Comparison of ENCODE assay signal across 9 cellular contexts in genomic region chr1:185694081-185694480, GRCh38. TPM values are rescaled to one million over a fixed set of nuclear protein-coding genes. Genes with fewer than 3 reads are reported as not detected.
DNase-seq lines count a peak whose midpoint lies in the region; ATAC-seq lines count a peak whose summit lies in the region.
"Had no signal": no experiment of that assay in that cellular context is flagged by ENCODE, and none has a peak within 500 bp of the region (broad histone marks: within the 10 kb centered on the region; RNA-seq: fewer than 3 reads in every experiment).

No MANE protein-coding gene starts in this region.

- H3K4me1 ChIP-seq in mucosa of rectum (ENCODE audit: control insufficient read depth in 2 of 2, insufficient read depth in 2 of 2, low read length in 2 of 2): peaks cover 0 to 6% of the 10 kb centered on the region in 2 donors

- H3K27ac Mint-ChIP-seq in activated naive CD8-positive, alpha-beta T cell treated with anti-CD3 and anti-CD28 coated beads, Interleukin-2, amount 10 ng/mL, durations not matched to agents 7 days and 5 days: peak overlapping the region; percentile 89
- H3K27ac Mint-ChIP-seq: brain had no signal

- peaks cover 13% of the 10 kb centered on the region for H3K36me3 Mint-ChIP-seq in activated naive CD8-positive, alpha-beta T cell treated with anti-CD3 and anti-CD28 coated beads, Interleukin-2, amount 10 ng/mL, durations not matched to agents 7 days and 5 days
- H3K36me3 Mint-ChIP-seq: brain had no signal

- H3K4me1 Mint-ChIP-seq in activated naive CD8-positive, alpha-beta T cell treated with anti-CD3 and anti-CD28 coated beads, Interleukin-2, amount 10 ng/mL, durations not matched to agents 7 days and 5 days: peaks cover 11% of the 10 kb centered on the region
- H3K4me1 Mint-ChIP-seq: brain had no signal

- H3K27me3 Mint-ChIP-seq in activated naive CD8-positive, alpha-beta T cell treated with anti-CD3 and anti-CD28 coated beads, Interleukin-2, amount 10 ng/mL, durations not matched to agents 7 days and 5 days: peaks cover 7% of the 10 kb centered on the region

- H3K4me3 ChIP-seq in mucosa of rectum (ENCODE audit: low read length in 2 of 2): peak overlapping the region; percentile 42 to 71

- no peaks in the 10 kb centered on the region for H3K36me3 ChIP-seq in mucosa of rectum (ENCODE audit: control insufficient read depth in 2 of 2, insufficient read depth in 2 of 2, low read length in 2 of 2)

- POLR2A ChIA-PET in activated naive CD8-positive, alpha-beta T cell treated with anti-CD3 and anti-CD28 coated beads, Interleukin-2, amount 10 ng/mL, durations not matched to agents 7 days and 5 days (lab: Charles Lee): interaction anchor here (0.6 kb wide), 2 partner anchors 375 to 944 kb away, joined by 3 to 4 read pairs; no protein-coding TSS in a partner anchor

- peak overlapping the region; percentile 61 for H3K4me3 Mint-ChIP-seq in activated naive CD8-positive, alpha-beta T cell treated with anti-CD3 and anti-CD28 coated beads, Interleukin-2, amount 10 ng/mL, durations not matched to agents 7 days and 5 days
- H3K4me3 Mint-ChIP-seq: brain had no signal

- no peaks in the 10 kb centered on the region for H3K27me3 ChIP-seq in mucosa of rectum (ENCODE audit: control insufficient read depth in 2 of 2, insufficient read depth in 2 of 2, low read length in 2 of 2)

- DNase-seq in GDM1 (lab: John Stamatoyannopoulos, UW): peak; percentile 62
- DNase-seq in activated naive CD8-positive, alpha-beta T cell treated with anti-CD3 and anti-CD28 coated beads, Interleukin-2, amount 10 ng/mL, durations not matched to agents 7 days and 5 days: no peak
- DNase-seq in NCI-H1417 treated with DMSO at 0.1 percent for 48 hours (lab: John Stamatoyannopoulos, UW): no peak
- no peak for DNase-seq in effector CD8-positive, alpha-beta T cell (lab: John Stamatoyannopoulos, UW)
- DNase-seq in NCI-H1105 treated with DMSO at 0.1 percent for 48 hours (lab: John Stamatoyannopoulos, UW): no peak

- ATAC-seq in GM19455 (IDR thresholded peaks at IDR 0.05; ENCODE audit: unreplicated experiment) (peak; percentile 92), HG03469 (IDR thresholded peaks at IDR 0.05; ENCODE audit: unreplicated experiment) (peak; percentile 78)
- peak; percentile 72 for ATAC-seq in activated naive CD8-positive, alpha-beta T cell treated with anti-CD3 and anti-CD28 coated beads, Interleukin-2, amount 10 ng/mL, durations not matched to agents 7 days and 5 days (ENCODE audit: low read depth)

- no peaks in the 10 kb centered on the region for H3K9me3 ChIP-seq in mucosa of rectum (ENCODE audit: control insufficient read depth in 2 of 2, low read length in 2 of 2)

- H3K9ac ChIP-seq in mucosa of rectum (ENCODE audit: low read depth in 1 of 2, low read length in 2 of 2): no peak overlapping the region

- H3K27ac ChIP-seq in mucosa of rectum (ENCODE audit: low read depth in 2 of 2, low read length in 2 of 2): peak overlapping the region in 1 of 2 donors; percentile 53

- peaks cover 6% of the 10 kb centered on the region for H3K9me3 Mint-ChIP-seq in activated naive CD8-positive, alpha-beta T cell treated with anti-CD3 and anti-CD28 coated beads, Interleukin-2, amount 10 ng/mL, durations not matched to agents 7 days and 5 days
- H3K9me3 Mint-ChIP-seq: brain had no signal

RNA-seq across cellular contexts. Expression of gene HMCN1, which starts 40.1 kb away (rescaled TPM):
- total RNA-seq in activated naive CD8-positive, alpha-beta T cell treated with anti-CD3 and anti-CD28 coated beads, Interleukin-2, amount 10 ng/mL, durations not matched to agents 7 days and 5 days: under 1 TPM; 0.34 to 0.55 TPM
